ENCODE assay signal across 8 cellular contexts in genomic region chr13:48303331-48304131, GRCh38. TPM values are rescaled to one million over a fixed set of nuclear protein-coding genes. Genes with fewer than 3 reads are reported as not detected.
DNase-seq lines count a peak whose midpoint lies in the region; ATAC-seq and TF ChIP-seq lines count a peak whose summit lies in the region.

Gene RB1 (plus strand): TSS chr13:48303751. CDS start chr13:48303913, 162 bp downstream.

- peaks cover 2 to 17% (median 6%) of the 10 kb centered on the region in 4 donors for H3K4me1 ChIP-seq in liver (ENCODE audit: control insufficient read depth in 4 of 4, insufficient read depth in 4 of 4, low read length in 3 of 4)

- H3K27me3 ChIP-seq in liver (ENCODE audit: control insufficient read depth in 4 of 4, insufficient read depth in 4 of 4, low read length in 3 of 4), result no peaks in the 10 kb centered on the region

- POLR2A ChIA-PET in activated CD4-positive, alpha-beta memory T cell treated with anti-CD3 and anti-CD28 coated beads for 36 hours (lab: Charles Lee), result interaction anchor here (0.6 to 1.5 kb wide), 7 partner anchors 17 to 266 kb away, joined by 3 to 5 read pairs (median 3); partner anchors contain the start of genes ITM2B, MED4, NUDT15 and RCBTB2

- H3K9me3 Mint-ChIP-seq in activated CD4-positive, alpha-beta memory T cell treated with anti-CD3 and anti-CD28 coated beads for 36 hours, result no peaks in the 10 kb centered on the region

- peak in 13 of 14 donors; percentile 54 to 89 (median 75) for DNase-seq in C1 segment of cervical spinal cord (lab: John Stamatoyannopoulos, UW)
- peak; percentile 60 for DNase-seq in NCI-H774 (lab: John Stamatoyannopoulos, UW)
- peak; percentile 94 for DNase-seq in activated CD4-positive, alpha-beta memory T cell treated with anti-CD3 and anti-CD28 coated beads for 36 hours
- peak; percentile 81 to 92 for DNase-seq in dermis microvascular lymphatic vessel endothelial cell (ENCODE audit: low read depth in 2 of 2)
- peak; percentile 90 for DNase-seq in stimulated activated CD4-positive, alpha-beta T cell treated with anti-CD3 and anti-CD28 coated beads, Interleukin-4, amount 100 ng/mL, for 1 hour

- TF ChIP-seq CTCF in liver (IDR thresholded peaks at IDR 0.05; ENCODE audit: low read depth, low read length, missing input control), result peak; percentile 10

- peak within 1 kb of the TSS; percentile 84 to 96 (median 96) for H3K4me3 ChIP-seq in liver (ENCODE audit: low read depth in 1 of 3, low read length in 3 of 3)

- intact Hi-C loops in activated CD4-positive, alpha-beta memory T cell treated with anti-CD3 and anti-CD28 coated beads for 36 hours (cut with micrococcal nuclease), result loop anchor here (1.0 to 2.0 kb wide), 7 partner anchors 37 to 266 kb away; partner anchors contain the start of genes MED4 and NUDT15

- CTCF ChIA-PET in activated CD4-positive, alpha-beta memory T cell treated with anti-CD3 and anti-CD28 coated beads for 36 hours (lab: Charles Lee), result interaction anchor here (0.6 to 1.8 kb wide), 3 partner anchors 12 to 277 kb away, joined by 3 to 7 read pairs (median 3); no protein-coding TSS in a partner anchor

- no peaks in the 10 kb centered on the region for H3K27me3 Mint-ChIP-seq in activated CD4-positive, alpha-beta memory T cell treated with anti-CD3 and anti-CD28 coated beads for 36 hours

- no peaks in the 10 kb centered on the region for H3K9me3 ChIP-seq in liver (ENCODE audit: control insufficient read depth in 4 of 4, low read length in 3 of 4)

- ATAC-seq in GM19351 (IDR thresholded peaks at IDR 0.05; ENCODE audit: unreplicated experiment), result peak; percentile 72
- peak; percentile 74 for ATAC-seq in HG03520 (IDR thresholded peaks at IDR 0.05; ENCODE audit: unreplicated experiment)

- H3K36me3 Mint-ChIP-seq in activated CD4-positive, alpha-beta memory T cell treated with anti-CD3 and anti-CD28 coated beads for 36 hours, result peaks cover 16% of the 10 kb centered on the region

- no peaks in the 10 kb centered on the region for H3K36me3 ChIP-seq in liver (ENCODE audit: control insufficient read depth in 4 of 4, insufficient read depth in 3 of 4, low read depth in 1 of 4, low read length in 3 of 4)

- H3K4me1 Mint-ChIP-seq in activated CD4-positive, alpha-beta memory T cell treated with anti-CD3 and anti-CD28 coated beads for 36 hours (ENCODE audit: low read depth), result peaks cover 27% of the 10 kb centered on the region

- WGBS in liver, result under 1% methylated on average over 97 of the region's 97 CpGs

- peak within 1 kb of the TSS; percentile 93 for H3K27ac Mint-ChIP-seq in activated CD4-positive, alpha-beta memory T cell treated with anti-CD3 and anti-CD28 coated beads for 36 hours

- peak within 1 kb of the TSS; percentile 92 to 97 for H3K9ac ChIP-seq in liver (ENCODE audit: low read depth in 1 of 2, low read length in 2 of 2)

- peak; percentile 24 to 43 for TF ChIP-seq RAD21 in liver (IDR thresholded peaks at IDR 0.05)

- peak within 1 kb of the TSS; percentile 95 to 99 for H3K27ac ChIP-seq in liver (ENCODE audit: low read depth in 1 of 2, low read length in 2 of 2)

- H3K4me3 Mint-ChIP-seq in activated CD4-positive, alpha-beta memory T cell treated with anti-CD3 and anti-CD28 coated beads for 36 hours, result peak within 1 kb of the TSS; percentile 97

TF ChIP-seq in liver, 16 proteins besides CTCF, POLR2A, EP300 and RAD21:
- peak in 1 of 2 donors; percentile 19 for TF ChIP-seq JUND (IDR thresholded peaks at IDR 0.05)
- peak; percentile 76 to 91 for TF ChIP-seq GABPA (IDR thresholded peaks at IDR 0.05 in 1 of 2, conservative IDR thresholded peaks at IDR 0.05 in 1 of 2)
- peak; percentile 37 to 48 for TF ChIP-seq EGR1 (IDR thresholded peaks at IDR 0.05; ENCODE audit: low read depth in 2 of 2)
- peak; percentile 73 for TF ChIP-seq REST (IDR thresholded peaks at IDR 0.05)
- TF ChIP-seq ZBTB33 (IDR thresholded peaks at IDR 0.05), result no peak
- TF ChIP-seq RXRA (IDR thresholded peaks at IDR 0.05), result no peak
- TF ChIP-seq NR2F2 (IDR thresholded peaks at IDR 0.05), result peak; percentile 16
- peak; percentile 42 for TF ChIP-seq SP1 (IDR thresholded peaks at IDR 0.05)

RNA-seq across cellular contexts. Expression of gene RB1, which starts in this region (rescaled TPM):
- total RNA-seq in activated CD4-positive, alpha-beta memory T cell treated with anti-CD3 and anti-CD28 coated beads for 36 hours, result 10 to 100 TPM; 26.5 to 28.8 TPM
- total RNA-seq in dermis microvascular lymphatic vessel endothelial cell (24.4 and 27.6 TPM in 2 replicates), liver (10 to 100 TPM; 10.9 to 30.6 TPM)
- 1 to 10 TPM; 6.6 to 6.9 TPM for polyA plus RNA-seq in liver

Comparison
In these comparisons a context has a peak if more than half of its experiments do, and no peak if none do; other contexts are left out.
1. Peak in every context shown above with its lines: DNase-seq, ATAC-seq, H3K4me3 ChIP-seq and H3K27ac ChIP-seq.